In genomic region chr22:44773082-44773481, GRCh38 we compare ENCODE assay signal across 32 cellular contexts. TPM values are rescaled to one million over a fixed set of nuclear protein-coding genes. Genes with fewer than 3 reads are reported as not detected.
"Had no signal": no experiment of that assay in that cellular context is flagged by ENCODE, and none has a peak within 500 bp of the region (broad histone marks: within the 10 kb centered on the region; RNA-seq: fewer than 3 reads in every experiment).

No MANE protein-coding gene starts in this region.

- H3K4me1 ChIP-seq: esophagus muscularis mucosa, foreskin keratinocyte, gastroesophageal sphincter, heart left ventricle, left lung, parathyroid adenoma, suprapubic skin had no signal

- H3K4me1 Mint-ChIP-seq: naive B cell; neural crest cell; stimulated activated naive CD8-positive, alpha-beta T cell treated with anti-CD3 and anti-CD28 coated beads, Interleukin-15, amount 100 ng/mL, for 72 hours had no signal

- FAIRE-seq: colon, endothelial cell of umbilical vein, islet of Langerhans had no signal

- H3K9ac ChIP-seq: parathyroid adenoma had no signal

- H3K9me3 ChIP-seq: suprapubic skin had no signal

- ATAC-seq: foreskin keratinocyte; gastroesophageal sphincter; heart left ventricle; left cardiac atrium; left lung; mucosa of descending colon; natural killer cell treated with Interleukin-12 subunit alpha and Interleukin-12 subunit beta and Interleukin-15 and Interleukin-18, amount 100 ng/mL, for 72 hours; sciatic nerve; stimulated activated naive CD8-positive, alpha-beta T cell treated with anti-CD3 and anti-CD28 coated beads, Interleukin-15, amount 100 ng/mL, for 72 hours had no signal

- H3K9me3 Mint-ChIP-seq: natural killer cell treated with Interleukin-12 subunit alpha and Interleukin-12 subunit beta and Interleukin-15 and Interleukin-18, amount 100 ng/mL, for 72 hours had no signal

- H3K27ac ChIP-seq: esophagus muscularis mucosa, foreskin keratinocyte, gastroesophageal sphincter, heart left ventricle, left lung, neutrophil, parathyroid adenoma, suprapubic skin had no signal

- H3K4me3 ChIP-seq: esophagus muscularis mucosa, gastroesophageal sphincter, heart left ventricle, left lung, mucosa of descending colon, smooth muscle cell, suprapubic skin had no signal

- DNase-seq: effector CD8-positive, alpha-beta T cell; foreskin keratinocyte; heart left ventricle; hippocampal formation; left cardiac atrium; left lung; mesenchymal stem cell; mucosa of descending colon; naive B cell; stimulated activated CD4-positive, alpha-beta T cell treated with anti-CD3 and anti-CD28 coated beads, Interleukin-12 subunit alpha, Interleukin-12 subunit beta, amount 100 ng/mL, for 4 hours; stimulated activated CD4-positive, alpha-beta T cell treated with anti-CD3 and anti-CD28 coated beads, Interleukin-1b, Interleukin-23, amount 100 ng/mL, for 48 hours; stimulated activated CD4-positive, alpha-beta T cell treated with anti-CD3 and anti-CD28 coated beads, Interleukin-4, amount 100 ng/mL, for 1 hour; stimulated activated CD8-positive, alpha-beta memory T cell treated with anti-CD3 and anti-CD28 coated beads, Interleukin-4, amount 100 ng/mL, for 48 hours; stimulated activated naive CD4-positive, alpha-beta T cell; stimulated activated naive CD8-positive, alpha-beta T cell treated with anti-CD3 and anti-CD28 coated beads, Interleukin-15, amount 100 ng/mL, for 72 hours had no signal

- H3K4me2 ChIP-seq: smooth muscle cell had no signal

- H3K27me3 ChIP-seq: foreskin keratinocyte, left lung, neutrophil, suprapubic skin had no signal

- H3K4me3 Mint-ChIP-seq: dendritic cell treated with granulocyte-macrophage colony-stimulating factor and Interleukin-4, amounts not matched to agents 40 ng/mL and 50 ng/mL, for 4 days; mesothelial cell of epicardium; naive B cell; natural killer cell treated with Interleukin-12 subunit alpha and Interleukin-12 subunit beta and Interleukin-15 and Interleukin-18, amount 100 ng/mL, for 72 hours; neural crest cell; stimulated activated naive CD8-positive, alpha-beta T cell treated with anti-CD3 and anti-CD28 coated beads, Interleukin-15, amount 100 ng/mL, for 72 hours; type B pancreatic cell had no signal

- H3K36me3 ChIP-seq: esophagus muscularis mucosa, gastroesophageal sphincter, heart left ventricle, left lung, neutrophil, suprapubic skin had no signal

- H3K27me3 Mint-ChIP-seq: natural killer cell treated with Interleukin-12 subunit alpha and Interleukin-12 subunit beta and Interleukin-15 and Interleukin-18, amount 100 ng/mL, for 72 hours; progenitor cell of endocrine pancreas; stimulated activated naive CD8-positive, alpha-beta T cell treated with anti-CD3 and anti-CD28 coated beads, Interleukin-15, amount 100 ng/mL, for 72 hours; type B pancreatic cell had no signal

- H3K27ac Mint-ChIP-seq: dendritic cell treated with granulocyte-macrophage colony-stimulating factor and Interleukin-4, amounts not matched to agents 40 ng/mL and 50 ng/mL, for 4 days; mesothelial cell of epicardium; naive B cell; natural killer cell treated with Interleukin-12 subunit alpha and Interleukin-12 subunit beta and Interleukin-15 and Interleukin-18, amount 100 ng/mL, for 72 hours; stimulated activated naive CD8-positive, alpha-beta T cell treated with anti-CD3 and anti-CD28 coated beads, Interleukin-15, amount 100 ng/mL, for 72 hours; type B pancreatic cell had no signal

- H2AFZ ChIP-seq: parathyroid adenoma had no signal

- H3K79me2 ChIP-seq: parathyroid adenoma had no signal

RNA-seq across cellular contexts. Expression of gene ARHGAP8, which starts 20.7 kb away (rescaled TPM):
- total RNA-seq: endothelial cell of umbilical vein, lung microvascular endothelial cell had no signal
- polyA plus RNA-seq: endothelial cell of umbilical vein had no signal
